In the genomic region with DNA sequence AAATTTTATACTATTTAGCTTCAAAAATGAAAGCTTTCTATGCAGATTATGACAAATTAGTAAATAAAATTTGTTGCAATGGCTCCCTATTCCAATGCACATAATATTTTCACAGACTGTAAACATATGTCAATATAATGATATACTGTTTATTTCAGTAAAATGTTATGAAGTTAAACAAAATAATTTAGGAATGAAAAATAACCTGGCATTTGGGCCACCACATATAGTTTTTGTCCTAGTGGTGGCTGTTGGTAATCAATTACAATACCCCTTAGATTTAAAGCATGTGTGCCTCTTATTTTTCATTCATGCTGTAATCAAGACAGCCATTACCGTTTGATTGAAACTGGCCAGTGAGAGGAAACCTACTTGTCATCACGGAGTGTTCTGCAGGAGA, we compare ENCODE assay signal across 18 cellular contexts.
DNase-seq lines count a peak whose midpoint lies in the region; TF ChIP-seq lines count a peak whose summit lies in the region.
"Had no signal": no experiment of that assay in that cellular context is flagged by ENCODE, and none has a peak within 500 bp of the region (broad histone marks: within the 10 kb centered on the region; RNA-seq: fewer than 3 reads in every experiment).

No MANE protein-coding gene starts in this region.

- H3K14ac ChIP-seq in H9 (ENCODE audit: insufficient read depth, low read length), result no peak overlapping the region

- H4K5ac ChIP-seq in H9 (ENCODE audit: insufficient read length, low read depth, low read length), result no peak overlapping the region

- no peaks in the 10 kb centered on the region for H3F3A ChIP-seq in smooth muscle cell (ENCODE audit: low read depth)

- no peak overlapping the region for H4K8ac ChIP-seq in H9 (replicated peaks; ENCODE audit: insufficient read length, low read depth, low read length)

- H3K27ac Mint-ChIP-seq in H9 (no peak overlapping the region), endodermal cell (no peak overlapping the region), mesothelial cell of epicardium (no peak overlapping the region)
- H3K27ac Mint-ChIP-seq: CD4-positive, alpha-beta memory T cell had no signal

- no peak overlapping the region for H3K23ac ChIP-seq in H9 (ENCODE audit: insufficient read length, low read depth, low read length)

- no peaks in the 10 kb centered on the region; a peak in 1 of 5 replicates for H3K9me3 Mint-ChIP-seq in H9
- H3K9me3 Mint-ChIP-seq in endodermal cell, result no peaks in the 10 kb centered on the region
- H3K9me3 Mint-ChIP-seq in mesothelial cell of epicardium, result peaks cover 5% of the 10 kb centered on the region

- WGBS in H9 (ENCODE audit: extremely low coverage, insufficient read length, low lambda C conversion rate), result no CpG with 5 or more reads among the region's 2 CpGs
- 88 to 100% methylated on average over 1 to 2 of the region's 2 CpGs for WGBS in endodermal cell (ENCODE audit: insufficient coverage in 1 of 2, insufficient read length in 1 of 2), 2 experiments
- 60% methylated on average over 2 of the region's 2 CpGs for WGBS in smooth muscle cell (ENCODE audit: low lambda C conversion rate)

- intact Hi-C loops in A673 (cut with micrococcal nuclease; ENCODE audit: unreplicated experiment), result no loop called here

- H3K27ac ChIP-seq in H9 (ENCODE audit: insufficient read length, low read depth, low read length) (no peak overlapping the region), endodermal cell (ENCODE audit: low read depth, low read length) (no peak overlapping the region), smooth muscle cell (ENCODE audit: low read depth) (no peak overlapping the region), A673 (ENCODE audit: low read depth, low read length, poor library complexity, severe bottlenecking) (no peak overlapping the region)
- H3K27ac ChIP-seq: A549; BLaER1 treated with 17β-estradiol and CSF1 and Interleukin-3, amounts not matched to agents 10 nM and 100 nM had no signal

- TF ChIP-seq CTCF in H9 (conservative IDR thresholded peaks at IDR 0.05) (0 out of 3 replicates have a peak, but pooled peaks have one; percentile 34), endodermal cell (conservative IDR thresholded peaks at IDR 0.05) (peak; percentile 63), mesothelial cell of epicardium (IDR thresholded peaks at IDR 0.05; ENCODE audit: unreplicated experiment) (peak; percentile 37), smooth muscle cell (IDR thresholded peaks at IDR 0.05; ENCODE audit: borderline replicate concordance, insufficient read depth, poor library complexity, severe bottlenecking) (peak; percentile 7), A673 (conservative IDR thresholded peaks at IDR 0.05; ENCODE audit: low read depth, low read length) (no peak)

- H3K9me3 ChIP-seq in H9 (ENCODE audit: control insufficient read depth, low read depth, low read length) (no peaks in the 10 kb centered on the region), endodermal cell (ENCODE audit: control insufficient read depth, low read length) (no peaks in the 10 kb centered on the region), smooth muscle cell (replicated peaks; ENCODE audit: low read depth) (no peaks in the 10 kb centered on the region), A673 (ENCODE audit: low read depth, low read length, poor library complexity, severe bottlenecking) (no peaks in the 10 kb centered on the region)
- H3K9me3 ChIP-seq: A549; BE2C; BLaER1 treated with 17β-estradiol and CSF1 and Interleukin-3, amounts not matched to agents 10 nM and 100 nM had no signal

- no peak overlapping the region for H2BK120ac ChIP-seq in H9 (ENCODE audit: low read depth, low read length, poor library complexity, severe bottlenecking)

- H3K4me1 Mint-ChIP-seq in H9 (no peaks in the 10 kb centered on the region), endodermal cell (no peaks in the 10 kb centered on the region), mesothelial cell of epicardium (no peaks in the 10 kb centered on the region)
- H3K4me1 Mint-ChIP-seq: CD4-positive, alpha-beta memory T cell had no signal

- no peaks in the 10 kb centered on the region for H3K36me3 Mint-ChIP-seq in H9 (ENCODE audit: insufficient read depth in 1 of 3, low read depth in 3 of 3)
- H3K36me3 Mint-ChIP-seq in endodermal cell (ENCODE audit: low read depth), result no peaks in the 10 kb centered on the region
- no peaks in the 10 kb centered on the region for H3K36me3 Mint-ChIP-seq in mesothelial cell of epicardium
- H3K36me3 Mint-ChIP-seq: CD4-positive, alpha-beta memory T cell had no signal

- H3K23me2 ChIP-seq in H9 (ENCODE audit: insufficient read length, low read depth, low read length, poor library complexity, severe bottlenecking), result no peaks in the 10 kb centered on the region

- no peak overlapping the region for H2BK15ac ChIP-seq in H9 (ENCODE audit: low read depth, low read length)

- no peak overlapping the region for H4K91ac ChIP-seq in H9 (ENCODE audit: insufficient read length, low read depth, low read length)

- H3K4me3 ChIP-seq in endodermal cell (ENCODE audit: low read length) (no peak overlapping the region), smooth muscle cell (no peak overlapping the region), A673 (ENCODE audit: low read depth, low read length, poor library complexity, severe bottlenecking) (no peak overlapping the region)
- H3K4me3 ChIP-seq: A549; BLaER1 treated with 17β-estradiol and CSF1 and Interleukin-3, amounts not matched to agents 10 nM and 100 nM had no signal

- no peak overlapping the region for H3K4me2 ChIP-seq in H9 (ENCODE audit: insufficient read depth, insufficient read length, low read length)
- no peak overlapping the region for H3K4me2 ChIP-seq in smooth muscle cell
- H3K4me2 ChIP-seq: A549; BLaER1 treated with 17β-estradiol and CSF1 and Interleukin-3, amounts not matched to agents 10 nM and 100 nM had no signal

- H2BK12ac ChIP-seq in H9 (ENCODE audit: insufficient read length, low read depth, low read length), result no peak overlapping the region

- H3T11ph ChIP-seq in H9 (ENCODE audit: low read length), result no peak overlapping the region

- no peak overlapping the region for H2BK20ac ChIP-seq in H9 (ENCODE audit: low read depth, low read length, poor library complexity, severe bottlenecking)

- H3K4me1 ChIP-seq in H9 (ENCODE audit: insufficient read depth, low read length) (no peaks in the 10 kb centered on the region), endodermal cell (ENCODE audit: control insufficient read depth, insufficient read depth, low read length) (no peaks in the 10 kb centered on the region), smooth muscle cell (ENCODE audit: low read depth) (no peaks in the 10 kb centered on the region), A673 (ENCODE audit: insufficient read depth, low read length, poor library complexity, severe bottlenecking) (no peaks in the 10 kb centered on the region)
- H3K4me1 ChIP-seq: A549; BE2C; BLaER1 treated with 17β-estradiol and CSF1 and Interleukin-3, amounts not matched to agents 10 nM and 100 nM had no signal

- H3K27me3 ChIP-seq in H9 (ENCODE audit: insufficient read depth, low read length) (no peaks in the 10 kb centered on the region), endodermal cell (ENCODE audit: control insufficient read depth, insufficient read depth, low read length, poor library complexity, severe bottlenecking) (no peaks in the 10 kb centered on the region), smooth muscle cell (ENCODE audit: low read depth) (no peaks in the 10 kb centered on the region), A673 (replicated peaks; ENCODE audit: insufficient read depth, low read depth, low read length, poor library complexity) (no peaks in the 10 kb centered on the region)
- H3K27me3 ChIP-seq: BE2C; BLaER1 treated with 17β-estradiol and CSF1 and Interleukin-3, amounts not matched to agents 10 nM and 100 nM had no signal

- no peak overlapping the region for H3K56ac ChIP-seq in H9 (ENCODE audit: insufficient read length, low read depth, low read length)

- H3K27me3 Mint-ChIP-seq in H9 (ENCODE audit: low read depth) (no peaks in the 10 kb centered on the region; the same call in 1 of the 2 replicates), endodermal cell (ENCODE audit: insufficient read depth) (no peaks in the 10 kb centered on the region), mesothelial cell of epicardium (ENCODE audit: low read depth) (peaks cover 3% of the 10 kb centered on the region)
- H3K27me3 Mint-ChIP-seq: CD4-positive, alpha-beta memory T cell had no signal

- no peak overlapping the region for H3K9ac ChIP-seq in H9 (ENCODE audit: extremely low read depth, insufficient read length, low read length)
- H3K9ac ChIP-seq in endodermal cell (ENCODE audit: extremely low read depth, low read length, poor library complexity, severe bottlenecking), result no peak overlapping the region
- H3K9ac ChIP-seq in smooth muscle cell (ENCODE audit: low read depth), result no peak overlapping the region
- H3K9ac ChIP-seq: BLaER1 treated with 17β-estradiol and CSF1 and Interleukin-3, amounts not matched to agents 10 nM and 100 nM had no signal

- H2AK5ac ChIP-seq in H9 (ENCODE audit: insufficient read length, low read length), result no peak overlapping the region

- BruUV-seq in A673 (replicated peaks; lab: Mats Ljungman, UMichigan), result no TSS peak

- DNase-seq in H9 (no peak), endodermal cell (no peak), mesothelial cell of epicardium (ENCODE audit: low spot score in 2 of 2, unreplicated experiment in 2 of 2) (no peak), smooth muscle cell (lab: John Stamatoyannopoulos, UW; ENCODE audit: unreplicated experiment) (no peak), A673 (ENCODE audit: low spot score) (no peak), AG08395 (ENCODE audit: low spot score) (no peak), C1 segment of cervical spinal cord (lab: John Stamatoyannopoulos, UW) (no peak), NCI-H1105 (lab: John Stamatoyannopoulos, UW) (no peak)
- DNase-seq: 8988T; BE2C; CD4-positive, alpha-beta memory T cell; COR-L47; DMS153; DND-41; GOT3; HCEC 1CT had no signal

- H4K20me1 ChIP-seq in H9 (ENCODE audit: control insufficient read depth, insufficient read depth, insufficient read length), result no peaks in the 10 kb centered on the region
- no peaks in the 10 kb centered on the region for H4K20me1 ChIP-seq in smooth muscle cell (ENCODE audit: low read depth)
- H4K20me1 ChIP-seq: BLaER1 treated with 17β-estradiol and CSF1 and Interleukin-3, amounts not matched to agents 10 nM and 100 nM had no signal

- POLR2A ChIA-PET in A673 (lab: Charles Lee; ENCODE audit: low non-redundant PET), result no interaction called here

- CTCF ChIA-PET in A673 (lab: Charles Lee), result no interaction called here

- no peak overlapping the region for H2AFZ ChIP-seq in H9 (ENCODE audit: low read length)
- H2AFZ ChIP-seq in smooth muscle cell (ENCODE audit: low read depth), result no peak overlapping the region

- H2BK5ac ChIP-seq in H9 (ENCODE audit: insufficient read length, low read length), result no peak overlapping the region

- H3K36me3 ChIP-seq in endodermal cell (ENCODE audit: control insufficient read depth, insufficient read depth, low read length) (no peaks in the 10 kb centered on the region), smooth muscle cell (ENCODE audit: low read depth) (no peaks in the 10 kb centered on the region), A673 (ENCODE audit: insufficient read depth, low read length, poor library complexity, severe bottlenecking) (no peaks in the 10 kb centered on the region)
- H3K36me3 ChIP-seq: BE2C; BLaER1 treated with 17β-estradiol and CSF1 and Interleukin-3, amounts not matched to agents 10 nM and 100 nM had no signal

- H3K4me3 Mint-ChIP-seq in H9, result no peak overlapping the region
- no peak overlapping the region for H3K4me3 Mint-ChIP-seq in endodermal cell
- H3K4me3 Mint-ChIP-seq in mesothelial cell of epicardium, result no peak overlapping the region
- H3K4me3 Mint-ChIP-seq: CD4-positive, alpha-beta memory T cell had no signal

- H3K18ac ChIP-seq in H9 (ENCODE audit: insufficient read length, low read depth, low read length), result no peak overlapping the region

- H3K79me2 ChIP-seq in H9 (ENCODE audit: insufficient read depth, low read length), result no peaks in the 10 kb centered on the region
- no peaks in the 10 kb centered on the region for H3K79me2 ChIP-seq in smooth muscle cell (ENCODE audit: low read depth)

- H3K79me1 ChIP-seq in H9 (ENCODE audit: insufficient read depth, low read depth, low read length, poor library complexity, severe bottlenecking), result no peaks in the 10 kb centered on the region

- H3K4ac ChIP-seq in H9 (ENCODE audit: low read depth, low read length), result no peak overlapping the region
